ENCODE assay signal across 20 cellular contexts in the genomic region with DNA sequence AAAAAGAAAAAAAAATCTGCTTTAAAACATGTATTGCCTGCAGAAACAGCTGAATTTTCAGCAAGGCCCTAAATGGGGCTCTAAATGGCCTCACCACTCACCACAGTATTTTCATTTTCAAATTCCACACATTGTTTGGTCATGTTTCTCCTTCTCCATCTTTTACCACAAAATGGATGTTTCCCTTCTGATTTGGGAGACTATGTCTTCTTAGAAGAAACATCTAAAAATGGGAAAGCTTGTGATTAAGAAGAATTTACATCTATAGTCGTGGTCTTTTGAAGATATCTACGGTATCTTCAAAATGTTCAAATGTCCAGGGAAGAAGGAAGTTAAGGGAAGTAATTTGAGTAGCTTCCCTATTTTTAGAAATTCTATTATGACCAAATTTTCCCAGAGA. TPM values are rescaled to one million over a fixed set of nuclear protein-coding genes. Genes with fewer than 3 reads are reported as not detected.
DNase-seq lines count a peak whose midpoint lies in the region; ATAC-seq and TF ChIP-seq lines count a peak whose summit lies in the region.
"Had no signal": no experiment of that assay in that cellular context is flagged by ENCODE, and none has a peak within 500 bp of the region (broad histone marks: within the 10 kb centered on the region; RNA-seq: fewer than 3 reads in every experiment).

No MANE protein-coding gene starts in this region.

- no peak overlapping the region for H3K9ac ChIP-seq in parathyroid adenoma

- no peak overlapping the region for H3K4me3 Mint-ChIP-seq in CD8-positive, alpha-beta memory T cell
- H3K4me3 Mint-ChIP-seq: activated CD4-positive, alpha-beta T cell treated with anti-CD3 and anti-CD28 coated beads, Interleukin-2, amount 10 ng/mL, durations not matched to agents 7 days and 5 days; activated T-cell treated with anti-CD3 and anti-CD28 coated beads, Interleukin-2, amount 50 U/mL, for 72 hours; brain; H9; T-helper 17 cell had no signal

- H2AFZ ChIP-seq in parathyroid adenoma, result peak overlapping the region; percentile 58

- no peaks in the 10 kb centered on the region for H3K27me3 ChIP-seq in CD8-positive, alpha-beta memory T cell (ENCODE audit: insufficient read depth, low read length, poor library complexity, severe bottlenecking)
- no peaks in the 10 kb centered on the region for H3K27me3 ChIP-seq in parathyroid adenoma (ENCODE audit: control insufficient read depth, insufficient read depth, low read length)
- H3K27me3 ChIP-seq in aorta (ENCODE audit: control insufficient read depth in 1 of 2, insufficient read depth in 2 of 2, low read length in 1 of 2), result no peaks in the 10 kb centered on the region
- H3K27me3 ChIP-seq: heart left ventricle, right atrium auricular region, uterus had no signal

- WGBS in aorta, 2 donors, result 10 to 20% methylated on average over 2 of the region's 2 CpGs

- POLR2A ChIA-PET in CD8-positive, alpha-beta memory T cell (lab: Charles Lee), result interaction anchor here (0.9 kb wide), 1 partner anchor 56 kb away, joined by 3 read pairs; no protein-coding TSS in a partner anchor

- TF ChIP-seq CTCF in choroid plexus epithelial cell (conservative IDR thresholded peaks at IDR 0.05; ENCODE audit: low read depth, low read length) (no peak), parathyroid adenoma (IDR thresholded peaks at IDR 0.05) (no peak)

- ATAC-seq in GM21360 (IDR thresholded peaks at IDR 0.05; ENCODE audit: unreplicated experiment) (no peak), aorta (ENCODE audit: low FRiP score) (no peak)
- ATAC-seq: activated T-cell treated with anti-CD3 and anti-CD28 coated beads, Interleukin-2, amount 50 U/mL, for 72 hours; heart left ventricle; Panc1; T-helper 17 cell had no signal

- H3K27me3 Mint-ChIP-seq in CD8-positive, alpha-beta memory T cell, result peaks cover 0 to 5% of the 10 kb centered on the region in 2 donors
- H3K27me3 Mint-ChIP-seq: activated CD4-positive, alpha-beta T cell treated with anti-CD3 and anti-CD28 coated beads, Interleukin-2, amount 10 ng/mL, durations not matched to agents 7 days and 5 days had no signal

- no peaks in the 10 kb centered on the region for H3K36me3 Mint-ChIP-seq in CD8-positive, alpha-beta memory T cell
- H3K36me3 Mint-ChIP-seq: brain had no signal

- no peaks in the 10 kb centered on the region for H3K36me3 ChIP-seq in CD8-positive, alpha-beta memory T cell (ENCODE audit: insufficient read depth, low read length)
- H3K36me3 ChIP-seq in parathyroid adenoma (ENCODE audit: control insufficient read depth, insufficient read depth, low read length) (no peaks in the 10 kb centered on the region), aorta (ENCODE audit: control insufficient read depth in 1 of 2, insufficient read depth in 2 of 2, low read length in 1 of 2) (no peaks in the 10 kb centered on the region)
- H3K36me3 ChIP-seq: heart left ventricle, right atrium auricular region, uterus had no signal

- H3K4me2 ChIP-seq in parathyroid adenoma (ENCODE audit: low read length), result no peak overlapping the region

- H3K27ac ChIP-seq in CD8-positive, alpha-beta memory T cell (ENCODE audit: low read depth, low read length), result peak overlapping the region; percentile 38
- no peak overlapping the region for H3K27ac ChIP-seq in parathyroid adenoma
- no peak overlapping the region for H3K27ac ChIP-seq in aorta (ENCODE audit: low read depth in 1 of 2, low read length in 2 of 2)
- H3K27ac ChIP-seq: right atrium auricular region, uterus had no signal

- H3K4me1 ChIP-seq in CD8-positive, alpha-beta memory T cell (ENCODE audit: insufficient read depth, low read length), result no peaks in the 10 kb centered on the region
- H3K4me1 ChIP-seq in parathyroid adenoma (no peaks in the 10 kb centered on the region), aorta (ENCODE audit: control insufficient read depth in 1 of 2, insufficient read depth in 2 of 2, low read length in 2 of 2) (peaks cover 0 to 2% of the 10 kb centered on the region in 2 donors)
- H3K4me1 ChIP-seq: right atrium auricular region, uterus had no signal

- CTCF ChIA-PET in CD8-positive, alpha-beta memory T cell (lab: Charles Lee), result interaction anchor here (1.1 to 3.0 kb wide), 4 partner anchors 9 to 156 kb away, joined by 3 to 11 read pairs (median 6); no protein-coding TSS in a partner anchor

- H3K27ac Mint-ChIP-seq in CD8-positive, alpha-beta memory T cell, result no peak overlapping the region
- H3K27ac Mint-ChIP-seq: activated CD4-positive, alpha-beta T cell treated with anti-CD3 and anti-CD28 coated beads, Interleukin-2, amount 10 ng/mL, durations not matched to agents 7 days and 5 days; H9; T-helper 17 cell had no signal

- no peaks in the 10 kb centered on the region for H3K9me3 ChIP-seq in CD8-positive, alpha-beta memory T cell (ENCODE audit: low read length)
- H3K9me3 ChIP-seq in parathyroid adenoma (ENCODE audit: control insufficient read depth, low read length) (no peaks in the 10 kb centered on the region), aorta (ENCODE audit: control insufficient read depth, low read length) (no peaks in the 10 kb centered on the region)
- H3K9me3 ChIP-seq: heart left ventricle, right atrium auricular region, uterus had no signal

- intact Hi-C loops in aorta (cut with DNase I), result no loop called here

- H3K4me1 Mint-ChIP-seq in CD8-positive, alpha-beta memory T cell, result no peaks in the 10 kb centered on the region
- H3K4me1 Mint-ChIP-seq: activated CD4-positive, alpha-beta T cell treated with anti-CD3 and anti-CD28 coated beads, Interleukin-2, amount 10 ng/mL, durations not matched to agents 7 days and 5 days; T-helper 17 cell had no signal

- no peaks in the 10 kb centered on the region for H3K79me2 ChIP-seq in parathyroid adenoma

- no peaks in the 10 kb centered on the region for H3K9me3 Mint-ChIP-seq in CD8-positive, alpha-beta memory T cell
- H3K9me3 Mint-ChIP-seq: activated CD4-positive, alpha-beta T cell treated with anti-CD3 and anti-CD28 coated beads, Interleukin-2, amount 10 ng/mL, durations not matched to agents 7 days and 5 days; activated T-cell treated with anti-CD3 and anti-CD28 coated beads, Interleukin-2, amount 50 U/mL, for 72 hours; brain; H9 had no signal

- no peak for DNase-seq in CD8-positive, alpha-beta memory T cell
- DNase-seq in MV-4-11 (lab: John Stamatoyannopoulos, UW), result peak; percentile 57
- DNase-seq in choroid plexus epithelial cell (ENCODE audit: low read depth), result peak; percentile 80
- DNase-seq in aorta, result no peak
- DNase-seq in NK-92 (lab: John Stamatoyannopoulos, UW; ENCODE audit: unreplicated experiment), result no peak
- DNase-seq in OCI-M2 (lab: John Stamatoyannopoulos, UW; ENCODE audit: unreplicated experiment), result no peak
- DNase-seq: activated CD4-positive, alpha-beta T cell treated with anti-CD3 and anti-CD28 coated beads, Interleukin-2, amount 10 ng/mL, durations not matched to agents 7 days and 5 days; activated T-cell treated with anti-CD3 and anti-CD28 coated beads, Interleukin-2, amount 50 U/mL, for 72 hours; H9; heart left ventricle; NCI-H1092 treated with DMSO at 0.1 percent for 48 hours; NCI-H345; stimulated activated naive CD4-positive, alpha-beta T cell; T-helper 17 cell; uterus had no signal

- no peak overlapping the region for H3K4me3 ChIP-seq in CD8-positive, alpha-beta memory T cell (ENCODE audit: low read length)
- no peak overlapping the region for H3K4me3 ChIP-seq in choroid plexus epithelial cell (ENCODE audit: low read depth, low read length)
- no peak overlapping the region for H3K4me3 ChIP-seq in parathyroid adenoma (ENCODE audit: low read depth, low read length)
- no peak overlapping the region for H3K4me3 ChIP-seq in aorta (ENCODE audit: low read length in 2 of 2)
- H3K4me3 ChIP-seq: heart left ventricle, right atrium auricular region, uterus had no signal

RNA-seq across cellular contexts. Expression of a gene that starts 20.7 kb away (rescaled TPM):
- 100 to 1,000 TPM; 351 to 356 TPM for total RNA-seq in CD8-positive, alpha-beta memory T cell
- 49.5 TPM for polyA plus RNA-seq in CD8-positive, alpha-beta memory T cell
- 100 to 1,000 TPM in 1 of 2 donors, 10 to 100 TPM in 1; 89.2 to 181 TPM for total RNA-seq in aorta
- 100 to 1,000 TPM; 163 to 191 TPM for polyA plus RNA-seq in aorta

RNA-seq across cellular contexts. Expression of a gene that starts 50.8 kb away (rescaled TPM):
- not detected for total RNA-seq in CD8-positive, alpha-beta memory T cell
- not detected for polyA plus RNA-seq in CD8-positive, alpha-beta memory T cell
- 1 to 10 TPM in 1 of 2 donors, under 1 TPM in 1; 0.49 to 5.4 TPM for total RNA-seq in aorta
- polyA plus RNA-seq in aorta, result 10 to 100 TPM in 1 of 2 donors, not detected in 1; 13.8 TPM
- total RNA-seq: activated CD4-positive, alpha-beta T cell treated with anti-CD3 and anti-CD28 coated beads, Interleukin-2, amount 10 ng/mL, durations not matched to agents 7 days and 5 days; T-helper 17 cell had no signal

RNA-seq across cellular contexts. Expression of a gene that starts 55.3 kb away (rescaled TPM):
- 10 to 100 TPM; 67.8 to 70.4 TPM for total RNA-seq in CD8-positive, alpha-beta memory T cell
- 167 TPM for polyA plus RNA-seq in CD8-positive, alpha-beta memory T cell
- total RNA-seq in aorta, result 100 to 1,000 TPM; 148 to 253 TPM
- polyA plus RNA-seq in aorta, result 100 to 1,000 TPM; 102 to 172 TPM

Comparison
In these comparisons a context has a peak if more than half of its experiments do, and no peak if none do; other contexts are left out.
1. DNase-seq: peak in MV-4-11 (single experiment) and choroid plexus epithelial cell (single experiment); none in CD8-positive, alpha-beta memory T cell (0 of 5), aorta (0 of 2), NK-92 (single experiment) and OCI-M2 (single experiment).